Comparison of ENCODE assay signal across 10 cellular contexts in genomic region chrX:74449322-74449936, GRCh38. TPM values are rescaled to one million over a fixed set of nuclear protein-coding genes. Genes with fewer than 3 reads are reported as not detected.
DNase-seq lines count a peak whose midpoint lies in the region; ATAC-seq, FAIRE-seq and TF ChIP-seq lines count a peak whose summit lies in the region.
"Had no signal": no experiment of that assay in that cellular context is flagged by ENCODE, and none has a peak within 500 bp of the region (broad histone marks: within the 10 kb centered on the region; RNA-seq: fewer than 3 reads in every experiment).

No MANE protein-coding gene starts in this region.

- no peak for TF ChIP-seq POLR2A in A549 (IDR thresholded peaks at IDR 0.05; ENCODE audit: low read length)
- no peak for TF ChIP-seq POLR2A in H54 (IDR thresholded peaks at IDR 0.05; ENCODE audit: low read depth, low read length)

- no peaks in the 10 kb centered on the region for H3K27me3 Mint-ChIP-seq in effector memory CD8-positive, alpha-beta T cell
- peaks cover 3% of the 10 kb centered on the region for H3K27me3 Mint-ChIP-seq in Caco-2 (ENCODE audit: insufficient read depth, unreplicated experiment)

- H3K4me1 ChIP-seq in A549 (peaks cover 34% of the 10 kb centered on the region), Caco-2 (no peaks in the 10 kb centered on the region)

- DNase-seq in A549 (ENCODE audit: low read depth in 1 of 2, low spot score in 1 of 2) = peak in 1 of 2 experiments; percentile 7
- DNase-seq in H54 (ENCODE audit: insufficient read length, low spot score) = peak; percentile 6
- DNase-seq in T1000 (lab: John Stamatoyannopoulos, UW) = peak; percentile 16
- peak; percentile 1 to 11 (median 8) for DNase-seq in effector memory CD8-positive, alpha-beta T cell
- no peak for DNase-seq in nucleus accumbens (lab: John Stamatoyannopoulos, UW)
- DNase-seq in Caco-2 = no peak
- no peak for DNase-seq in OCI-M1 (lab: John Stamatoyannopoulos, UW)
- DNase-seq in NCI-H1436 treated with DMSO at 0.1 percent for 48 hours (lab: John Stamatoyannopoulos, UW) = no peak
- DNase-seq: MV-4-11 had no signal

- H3K4me2 ChIP-seq in A549 = peak overlapping the region; percentile 50

- no peaks in the 10 kb centered on the region for H3K27me3 ChIP-seq in Caco-2 (replicated peaks; ENCODE audit: control insufficient read depth, insufficient read depth, low read length)

- H3K9me3 ChIP-seq in A549 (no peaks in the 10 kb centered on the region), Caco-2 (no peaks in the 10 kb centered on the region)

- POLR2A ChIA-PET in A549 (lab: Yijun Ruan, JAX) (interaction anchor here (2.2 kb wide), 1 partner anchor 29 kb away, joined by 10 read pairs; the partner anchor contains the start of gene SLC16A2), Caco-2 (lab: Charles Lee) (no interaction called here)

- no peak for TF ChIP-seq CTCF in A549 (IDR thresholded peaks at IDR 0.05)
- no peak for TF ChIP-seq CTCF in Caco-2 (IDR thresholded peaks at IDR 0.05; ENCODE audit: insufficient read depth in 1 of 2, low read depth in 1 of 2, low read length in 1 of 2, severe bottlenecking in 1 of 2, unreplicated experiment in 1 of 2)

- H3K27ac ChIP-seq in A549 = peak overlapping the region; percentile 62 to 87; a peak in 4 of 6 replicates

- no peaks in the 10 kb centered on the region for H3K9me3 Mint-ChIP-seq in effector memory CD8-positive, alpha-beta T cell
- no peaks in the 10 kb centered on the region for H3K9me3 Mint-ChIP-seq in Caco-2 (ENCODE audit: unreplicated experiment)

- no peaks in the 10 kb centered on the region for H3K36me3 ChIP-seq in Caco-2 (ENCODE audit: control insufficient read depth, insufficient read depth, low read length)

- H3K4me3 ChIP-seq in A549 (no peak overlapping the region), Caco-2 (ENCODE audit: low read depth, low read length) (no peak overlapping the region)

- no TSS peak for BruUV-seq in Caco-2 (replicated peaks; lab: Mats Ljungman, UMichigan)

- peak; percentile 12 to 17; a peak in 1 of 6 replicates for ATAC-seq in A549
- ATAC-seq in effector memory CD8-positive, alpha-beta T cell (replicated peaks) = peak; percentile 52

- CTCF ChIA-PET in A549 (lab: Yijun Ruan, JAX) (interaction anchor here (0.9 to 2.1 kb wide), 4 partner anchors 8 to 66 kb away, joined by 3 to 5 read pairs (median 3); no protein-coding TSS in a partner anchor), Caco-2 (lab: Charles Lee) (no interaction called here)

- H3K4me3 Mint-ChIP-seq in effector memory CD8-positive, alpha-beta T cell = no peak overlapping the region
- H3K4me3 Mint-ChIP-seq in Caco-2 (ENCODE audit: unreplicated experiment) = no peak overlapping the region

- H3K4me1 Mint-ChIP-seq in effector memory CD8-positive, alpha-beta T cell (ENCODE audit: low read depth in 2 of 2) = peaks cover 0 to 6% of the 10 kb centered on the region in 2 donors
- H3K4me1 Mint-ChIP-seq in Caco-2 (ENCODE audit: low read depth, unreplicated experiment) = no peaks in the 10 kb centered on the region

- TF ChIP-seq EP300 in A549 (IDR thresholded peaks at IDR 0.05) = no peak

- 78% methylated on average over 2 of the region's 2 CpGs for WGBS in A549 (ENCODE audit: missing lambda C conversion rate)

- no peak for TF ChIP-seq RAD21 in A549 (conservative IDR thresholded peaks at IDR 0.05 in 1 of 2, IDR thresholded peaks at IDR 0.05 in 1 of 2)

- FAIRE-seq in A549 (lab: Jason Lieb, UNC) (peak; percentile 72), H54 (lab: Jason Lieb, UNC) (peak; percentile 88)
- FAIRE-seq: D721Med had no signal

- no peaks in the 10 kb centered on the region for H3K36me3 Mint-ChIP-seq in effector memory CD8-positive, alpha-beta T cell (ENCODE audit: insufficient read depth)
- no peaks in the 10 kb centered on the region for H3K36me3 Mint-ChIP-seq in Caco-2 (ENCODE audit: insufficient read depth, unreplicated experiment)

- no peak overlapping the region for H3K27ac Mint-ChIP-seq in effector memory CD8-positive, alpha-beta T cell
- no peak overlapping the region for H3K27ac Mint-ChIP-seq in Caco-2 (ENCODE audit: unreplicated experiment)

- intact Hi-C loops in Caco-2 (cut with micrococcal nuclease; ENCODE audit: unreplicated experiment) = no loop called here

TF ChIP-seq in A549, 52 proteins besides CTCF, POLR2A, EP300 and RAD21:
- TF ChIP-seq CBX8 (IDR thresholded peaks at IDR 0.05) (no peak), ELK1 (IDR thresholded peaks at IDR 0.05; ENCODE audit: low read depth, low read length) (no peak), HES2 (IDR thresholded peaks at IDR 0.05) (no peak), SMC3 (IDR thresholded peaks at IDR 0.05) (no peak), BCL3 (IDR thresholded peaks at IDR 0.05) (no peak), GATA3 (IDR thresholded peaks at IDR 0.05; ENCODE audit: borderline replicate concordance) (no peak), RARB (CRISPR knock-in tag; IDR thresholded peaks at IDR 0.05) (no peak), RCOR1 (IDR thresholded peaks at IDR 0.05; ENCODE audit: low read depth, low read length) (no peak), ZSCAN20 (CRISPR knock-in tag; IDR thresholded peaks at IDR 0.05) (no peak), CEBPB (IDR thresholded peaks at IDR 0.05) (no peak), KDM5A (IDR thresholded peaks at IDR 0.05) (no peak), PBX3 (IDR thresholded peaks at IDR 0.05) (no peak), ATOH8 (CRISPR knock-in tag; IDR thresholded peaks at IDR 0.05; ENCODE audit: low read depth) (no peak), RFX5 (IDR thresholded peaks at IDR 0.05) (no peak), ZNF302 (CRISPR knock-in tag; IDR thresholded peaks at IDR 0.05) (no peak), CBX2 (IDR thresholded peaks at IDR 0.05; ENCODE audit: borderline replicate concordance, low read depth) (no peak)

RNA-seq across cellular contexts. Expression of gene SLC16A2, which starts 28.1 kb away (rescaled TPM):
- 9.7 and 11.7 TPM in 2 replicates for polyA plus RNA-seq in A549 (2011; rRNA removed)
- 5.5 and 9.1 TPM in 2 replicates for polyA plus RNA-seq in A549 (2012; cell fraction: cytosol; rRNA removed)
- 10.4 and 11.8 TPM in 2 replicates for polyA plus RNA-seq in A549 (2012; cell fraction: nucleus; rRNA removed)
- 17.9 to 22.3 TPM (median 19.2 TPM) in 3 replicates for polyA plus RNA-seq in A549 (2017; fragmentation: RNase III; extraction: RNeasy Plus Mini Kit Qiagen cat#74134 plus additional on column Dnase treatment)
- 9.9 and 10.6 TPM in 2 replicates for polyA minus RNA-seq in A549 (2011; rRNA and poly(A)+ RNA removed)
- 0.34 and 0.58 TPM in 2 replicates for total RNA-seq in Caco-2 (2022)

Comparison
In these comparisons a context has a peak if more than half of its experiments do, and no peak if none do; other contexts are left out.
1. DNase-seq: peak in H54 (single experiment), T1000 (single experiment) and effector memory CD8-positive, alpha-beta T cell (3 of 3); none in nucleus accumbens (0 of 56), Caco-2 (0 of 2), OCI-M1 (single experiment) and NCI-H1436 treated with DMSO at 0.1 percent for 48 hours (single experiment).